ENCODE assay signal across 1 cellular context in the genomic region with DNA sequence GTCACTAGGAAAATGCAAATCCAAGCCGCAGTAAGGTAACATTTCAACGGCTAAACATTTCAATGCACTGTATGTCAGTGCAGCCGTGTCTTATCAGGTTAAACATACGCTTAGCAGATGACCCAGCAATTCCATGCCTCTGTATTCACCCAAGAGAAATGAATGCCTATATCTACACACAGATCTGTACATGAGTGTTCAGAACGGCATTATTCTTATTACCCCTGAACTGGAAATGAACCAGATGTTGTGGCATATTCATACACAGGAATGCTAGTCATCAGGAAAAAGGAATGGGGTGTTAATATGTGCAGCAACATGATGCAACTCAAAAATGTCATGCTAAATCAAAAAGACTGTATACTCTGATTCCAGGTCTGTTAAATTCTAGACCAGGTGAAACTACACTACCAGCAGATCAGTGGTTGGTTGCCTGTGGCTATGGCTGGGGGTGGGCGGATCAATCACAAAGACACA.
A peak's percentile ranks its signal among the peaks of the same experiment; 100 is the strongest.
TF ChIP-seq lines count a peak whose summit lies in the region.

No MANE protein-coding gene starts in this region.

TF ChIP-seq in K562, 482 proteins besides CTCF, POLR2A, EP300 and RAD21 (continued from another document and continues in another):
- TF ChIP-seq, protein P1, sequence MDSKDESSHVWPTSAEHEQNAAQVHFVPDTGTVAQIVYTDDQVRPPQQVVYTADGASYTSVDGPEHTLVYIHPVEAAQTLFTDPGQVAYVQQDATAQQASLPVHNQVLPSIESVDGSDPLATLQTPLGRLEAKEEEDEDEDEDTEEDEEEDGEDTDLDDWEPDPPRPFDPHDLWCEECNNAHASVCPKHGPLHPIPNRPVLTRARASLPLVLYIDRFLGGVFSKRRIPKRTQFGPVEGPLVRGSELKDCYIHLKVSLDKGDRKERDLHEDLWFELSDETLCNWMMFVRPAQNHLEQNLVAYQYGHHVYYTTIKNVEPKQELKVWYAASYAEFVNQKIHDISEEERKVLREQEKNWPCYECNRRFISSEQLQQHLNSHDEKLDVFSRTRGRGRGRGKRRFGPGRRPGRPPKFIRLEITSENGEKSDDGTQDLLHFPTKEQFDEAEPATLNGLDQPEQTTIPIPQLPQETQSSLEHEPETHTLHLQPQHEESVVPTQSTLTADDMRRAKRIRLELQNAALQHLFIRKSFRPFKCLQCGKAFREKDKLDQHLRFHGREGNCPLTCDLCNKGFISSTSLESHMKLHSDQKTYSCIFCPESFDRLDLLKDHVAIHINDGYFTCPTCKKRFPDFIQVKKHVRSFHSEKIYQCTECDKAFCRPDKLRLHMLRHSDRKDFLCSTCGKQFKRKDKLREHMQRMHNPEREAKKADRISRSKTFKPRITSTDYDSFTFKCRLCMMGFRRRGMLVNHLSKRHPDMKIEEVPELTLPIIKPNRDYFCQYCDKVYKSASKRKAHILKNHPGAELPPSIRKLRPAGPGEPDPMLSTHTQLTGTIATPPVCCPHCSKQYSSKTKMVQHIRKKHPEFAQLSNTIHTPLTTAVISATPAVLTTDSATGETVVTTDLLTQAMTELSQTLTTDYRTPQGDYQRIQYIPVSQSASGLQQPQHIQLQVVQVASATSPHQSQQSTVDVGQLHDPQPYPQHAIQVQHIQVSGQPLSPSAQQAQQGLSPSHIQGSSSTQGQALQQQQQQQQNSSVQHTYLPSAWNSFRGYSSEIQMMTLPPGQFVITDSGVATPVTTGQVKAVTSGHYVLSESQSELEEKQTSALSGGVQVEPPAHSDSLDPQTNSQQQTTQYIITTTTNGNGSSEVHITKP (IDR thresholded peaks at IDR 0.05; ENCODE audit: partially characterized antibody), result no peak
- TF ChIP-seq DPF2 (IDR thresholded peaks at IDR 0.05) (peak; percentile 96), LEF1 (IDR thresholded peaks at IDR 0.05) (peak; percentile 88), ARNT (IDR thresholded peaks at IDR 0.05) (peak in 1 of 2 experiments; percentile 85; a peak in 1 of 4 replicates), SMARCA4 (IDR thresholded peaks at IDR 0.05) (peak; percentile 94), MED1 (CRISPR knock-in tag; IDR thresholded peaks at IDR 0.05; ENCODE audit: borderline replicate concordance) (no peak), HDAC2 (IDR thresholded peaks at IDR 0.05) (0 out of 2 replicates have a peak, but pooled peaks have one; percentile 53), U2AF1 (optimal IDR thresholded peaks at IDR 0.05; ENCODE audit: low read depth, low read length) (no peak), NELFE (IDR thresholded peaks at IDR 0.05; ENCODE audit: insufficient read depth, insufficient read length) (no peak), FOXJ3 (CRISPR knock-in tag; IDR thresholded peaks at IDR 0.05) (no peak), TARDBP (IDR thresholded peaks at IDR 0.05) (no peak), NBN (IDR thresholded peaks at IDR 0.05; ENCODE audit: low read depth) (no peak; the same call in none of the 2 replicates), ZNF717 (CRISPR knock-in tag; IDR thresholded peaks at IDR 0.05) (no peak), MYNN (IDR thresholded peaks at IDR 0.05) (no peak), MYNN (CRISPR knock-in tag; IDR thresholded peaks at IDR 0.05) (no peak), NCOR1 (IDR thresholded peaks at IDR 0.05) (peak; percentile 68), ZNF12 (CRISPR knock-in tag; IDR thresholded peaks at IDR 0.05) (no peak), POLR2G (IDR thresholded peaks at IDR 0.05; ENCODE audit: low read depth, low read length) (no peak), DACH1 (IDR thresholded peaks at IDR 0.05; ENCODE audit: partially characterized antibody) (peak; percentile 16), ZNF311 (CRISPR knock-in tag; IDR thresholded peaks at IDR 0.05) (no peak), EWSR1 (IDR thresholded peaks at IDR 0.05; ENCODE audit: borderline replicate concordance, low read depth, partially characterized antibody) (no peak), ZBTB7A (IDR thresholded peaks at IDR 0.05; ENCODE audit: borderline replicate concordance, control insufficient read depth, low read depth, low read length) (no peak), CBX8 (IDR thresholded peaks at IDR 0.05; ENCODE audit: borderline replicate concordance, extremely low read depth, low read depth, low read length, poor library complexity, severe bottlenecking) (no peak), EHMT2 (IDR thresholded peaks at IDR 0.05) (0 out of 2 replicates have a peak, but pooled peaks have one; percentile 18), BRF1 (IDR thresholded peaks at IDR 0.05; ENCODE audit: borderline replicate concordance, extremely low read depth, insufficient read length) (no peak), PPARD (CRISPR knock-in tag; IDR thresholded peaks at IDR 0.05) (no peak), CEBPG (CRISPR knock-in tag; IDR thresholded peaks at IDR 0.05) (no peak), CEBPG (tag; conservative IDR thresholded peaks at IDR 0.05 in 1 of 2, IDR thresholded peaks at IDR 0.05 in 1 of 2) (peak; percentile 47 to 76; a peak in 2 of 4 replicates), NFIX (CRISPR knock-in tag; IDR thresholded peaks at IDR 0.05; ENCODE audit: low read depth) (no peak), NCOA1 (IDR thresholded peaks at IDR 0.05; ENCODE audit: low read depth) (peak; percentile 49; the same call in 1 of the 2 replicates), CHD2 (IDR thresholded peaks at IDR 0.05; ENCODE audit: low read depth, low read length) (no peak), TEAD1 (CRISPR knock-in tag; IDR thresholded peaks at IDR 0.05) (0 out of 4 replicates have a peak, but pooled peaks of 1 of the 2 experiments have one; percentile 24), SMARCE1 (IDR thresholded peaks at IDR 0.05) (peak; percentile 85), ATF1 (CRISPR knock-in tag; IDR thresholded peaks at IDR 0.05) (no peak), ATF1 (tag; IDR thresholded peaks at IDR 0.05) (0 out of 2 replicates have a peak, but pooled peaks have one; percentile 26), KAT8 (IDR thresholded peaks at IDR 0.05; ENCODE audit: low read depth) (no peak), CTBP1 (IDR thresholded peaks at IDR 0.05; ENCODE audit: borderline replicate concordance) (peak; percentile 55; the same call in 1 of the 2 replicates)
- TF ChIP-seq, protein P2, sequence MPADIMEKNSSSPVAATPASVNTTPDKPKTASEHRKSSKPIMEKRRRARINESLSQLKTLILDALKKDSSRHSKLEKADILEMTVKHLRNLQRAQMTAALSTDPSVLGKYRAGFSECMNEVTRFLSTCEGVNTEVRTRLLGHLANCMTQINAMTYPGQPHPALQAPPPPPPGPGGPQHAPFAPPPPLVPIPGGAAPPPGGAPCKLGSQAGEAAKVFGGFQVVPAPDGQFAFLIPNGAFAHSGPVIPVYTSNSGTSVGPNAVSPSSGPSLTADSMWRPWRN (IDR thresholded peaks at IDR 0.05; ENCODE audit: low read depth), result no peak
- TF ChIP-seq, protein P3, sequence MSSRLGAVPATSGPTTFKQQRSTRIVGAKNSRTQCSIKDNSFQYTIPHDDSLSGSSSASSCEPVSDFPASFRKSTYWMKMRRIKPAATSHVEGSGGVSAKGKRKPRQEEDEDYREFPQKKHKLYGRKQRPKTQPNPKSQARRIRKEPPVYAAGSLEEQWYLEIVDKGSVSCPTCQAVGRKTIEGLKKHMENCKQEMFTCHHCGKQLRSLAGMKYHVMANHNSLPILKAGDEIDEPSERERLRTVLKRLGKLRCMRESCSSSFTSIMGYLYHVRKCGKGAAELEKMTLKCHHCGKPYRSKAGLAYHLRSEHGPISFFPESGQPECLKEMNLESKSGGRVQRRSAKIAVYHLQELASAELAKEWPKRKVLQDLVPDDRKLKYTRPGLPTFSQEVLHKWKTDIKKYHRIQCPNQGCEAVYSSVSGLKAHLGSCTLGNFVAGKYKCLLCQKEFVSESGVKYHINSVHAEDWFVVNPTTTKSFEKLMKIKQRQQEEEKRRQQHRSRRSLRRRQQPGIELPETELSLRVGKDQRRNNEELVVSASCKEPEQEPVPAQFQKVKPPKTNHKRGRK (tag; IDR thresholded peaks at IDR 0.05), result no peak
- TF ChIP-seq, protein P4, sequence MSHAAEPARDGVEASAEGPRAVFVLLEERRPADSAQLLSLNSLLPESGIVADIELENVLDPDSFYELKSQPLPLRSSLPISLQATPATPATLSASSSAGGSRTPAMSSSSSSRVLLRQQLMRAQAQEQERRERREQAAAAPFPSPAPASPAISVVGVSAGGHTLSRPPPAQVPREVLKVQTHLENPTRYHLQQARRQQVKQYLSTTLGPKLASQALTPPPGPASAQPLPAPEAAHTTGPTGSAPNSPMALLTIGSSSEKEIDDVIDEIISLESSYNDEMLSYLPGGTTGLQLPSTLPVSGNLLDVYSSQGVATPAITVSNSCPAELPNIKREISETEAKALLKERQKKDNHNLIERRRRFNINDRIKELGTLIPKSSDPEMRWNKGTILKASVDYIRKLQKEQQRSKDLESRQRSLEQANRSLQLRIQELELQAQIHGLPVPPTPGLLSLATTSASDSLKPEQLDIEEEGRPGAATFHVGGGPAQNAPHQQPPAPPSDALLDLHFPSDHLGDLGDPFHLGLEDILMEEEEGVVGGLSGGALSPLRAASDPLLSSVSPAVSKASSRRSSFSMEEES (CRISPR knock-in tag; IDR thresholded peaks at IDR 0.05), result no peak
- TF ChIP-seq, protein P5, sequence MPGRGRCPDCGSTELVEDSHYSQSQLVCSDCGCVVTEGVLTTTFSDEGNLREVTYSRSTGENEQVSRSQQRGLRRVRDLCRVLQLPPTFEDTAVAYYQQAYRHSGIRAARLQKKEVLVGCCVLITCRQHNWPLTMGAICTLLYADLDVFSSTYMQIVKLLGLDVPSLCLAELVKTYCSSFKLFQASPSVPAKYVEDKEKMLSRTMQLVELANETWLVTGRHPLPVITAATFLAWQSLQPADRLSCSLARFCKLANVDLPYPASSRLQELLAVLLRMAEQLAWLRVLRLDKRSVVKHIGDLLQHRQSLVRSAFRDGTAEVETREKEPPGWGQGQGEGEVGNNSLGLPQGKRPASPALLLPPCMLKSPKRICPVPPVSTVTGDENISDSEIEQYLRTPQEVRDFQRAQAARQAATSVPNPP (IDR thresholded peaks at IDR 0.05; ENCODE audit: borderline replicate concordance, insufficient read depth, insufficient read length), result no peak
- TF ChIP-seq, protein P6, sequence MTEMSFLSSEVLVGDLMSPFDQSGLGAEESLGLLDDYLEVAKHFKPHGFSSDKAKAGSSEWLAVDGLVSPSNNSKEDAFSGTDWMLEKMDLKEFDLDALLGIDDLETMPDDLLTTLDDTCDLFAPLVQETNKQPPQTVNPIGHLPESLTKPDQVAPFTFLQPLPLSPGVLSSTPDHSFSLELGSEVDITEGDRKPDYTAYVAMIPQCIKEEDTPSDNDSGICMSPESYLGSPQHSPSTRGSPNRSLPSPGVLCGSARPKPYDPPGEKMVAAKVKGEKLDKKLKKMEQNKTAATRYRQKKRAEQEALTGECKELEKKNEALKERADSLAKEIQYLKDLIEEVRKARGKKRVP (CRISPR knock-in tag; IDR thresholded peaks at IDR 0.05), result peak; percentile 34; the same call in 1 of the 2 replicates
- TF ChIP-seq, protein P7, sequence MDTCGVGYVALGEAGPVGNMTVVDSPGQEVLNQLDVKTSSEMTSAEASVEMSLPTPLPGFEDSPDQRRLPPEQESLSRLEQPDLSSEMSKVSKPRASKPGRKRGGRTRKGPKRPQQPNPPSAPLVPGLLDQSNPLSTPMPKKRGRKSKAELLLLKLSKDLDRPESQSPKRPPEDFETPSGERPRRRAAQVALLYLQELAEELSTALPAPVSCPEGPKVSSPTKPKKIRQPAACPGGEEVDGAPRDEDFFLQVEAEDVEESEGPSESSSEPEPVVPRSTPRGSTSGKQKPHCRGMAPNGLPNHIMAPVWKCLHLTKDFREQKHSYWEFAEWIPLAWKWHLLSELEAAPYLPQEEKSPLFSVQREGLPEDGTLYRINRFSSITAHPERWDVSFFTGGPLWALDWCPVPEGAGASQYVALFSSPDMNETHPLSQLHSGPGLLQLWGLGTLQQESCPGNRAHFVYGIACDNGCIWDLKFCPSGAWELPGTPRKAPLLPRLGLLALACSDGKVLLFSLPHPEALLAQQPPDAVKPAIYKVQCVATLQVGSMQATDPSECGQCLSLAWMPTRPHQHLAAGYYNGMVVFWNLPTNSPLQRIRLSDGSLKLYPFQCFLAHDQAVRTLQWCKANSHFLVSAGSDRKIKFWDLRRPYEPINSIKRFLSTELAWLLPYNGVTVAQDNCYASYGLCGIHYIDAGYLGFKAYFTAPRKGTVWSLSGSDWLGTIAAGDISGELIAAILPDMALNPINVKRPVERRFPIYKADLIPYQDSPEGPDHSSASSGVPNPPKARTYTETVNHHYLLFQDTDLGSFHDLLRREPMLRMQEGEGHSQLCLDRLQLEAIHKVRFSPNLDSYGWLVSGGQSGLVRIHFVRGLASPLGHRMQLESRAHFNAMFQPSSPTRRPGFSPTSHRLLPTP (IDR thresholded peaks at IDR 0.05; ENCODE audit: borderline replicate concordance, extremely low read depth, insufficient read length), result no peak
- TF ChIP-seq, protein P8, sequence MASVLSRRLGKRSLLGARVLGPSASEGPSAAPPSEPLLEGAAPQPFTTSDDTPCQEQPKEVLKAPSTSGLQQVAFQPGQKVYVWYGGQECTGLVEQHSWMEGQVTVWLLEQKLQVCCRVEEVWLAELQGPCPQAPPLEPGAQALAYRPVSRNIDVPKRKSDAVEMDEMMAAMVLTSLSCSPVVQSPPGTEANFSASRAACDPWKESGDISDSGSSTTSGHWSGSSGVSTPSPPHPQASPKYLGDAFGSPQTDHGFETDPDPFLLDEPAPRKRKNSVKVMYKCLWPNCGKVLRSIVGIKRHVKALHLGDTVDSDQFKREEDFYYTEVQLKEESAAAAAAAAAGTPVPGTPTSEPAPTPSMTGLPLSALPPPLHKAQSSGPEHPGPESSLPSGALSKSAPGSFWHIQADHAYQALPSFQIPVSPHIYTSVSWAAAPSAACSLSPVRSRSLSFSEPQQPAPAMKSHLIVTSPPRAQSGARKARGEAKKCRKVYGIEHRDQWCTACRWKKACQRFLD (CRISPR knock-in tag; IDR thresholded peaks at IDR 0.05), result peak; percentile 70; the same call in 1 of the 2 replicates
- TF ChIP-seq, protein P9, sequence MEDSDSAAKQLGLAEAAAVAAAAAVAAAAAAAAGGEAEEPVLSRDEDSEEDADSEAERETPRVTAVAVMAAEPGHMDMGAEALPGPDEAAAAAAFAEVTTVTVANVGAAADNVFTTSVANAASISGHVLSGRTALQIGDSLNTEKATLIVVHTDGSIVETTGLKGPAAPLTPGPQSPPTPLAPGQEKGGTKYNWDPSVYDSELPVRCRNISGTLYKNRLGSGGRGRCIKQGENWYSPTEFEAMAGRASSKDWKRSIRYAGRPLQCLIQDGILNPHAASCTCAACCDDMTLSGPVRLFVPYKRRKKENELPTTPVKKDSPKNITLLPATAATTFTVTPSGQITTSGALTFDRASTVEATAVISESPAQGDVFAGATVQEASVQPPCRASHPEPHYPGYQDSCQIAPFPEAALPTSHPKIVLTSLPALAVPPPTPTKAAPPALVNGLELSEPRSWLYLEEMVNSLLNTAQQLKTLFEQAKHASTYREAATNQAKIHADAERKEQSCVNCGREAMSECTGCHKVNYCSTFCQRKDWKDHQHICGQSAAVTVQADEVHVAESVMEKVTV (CRISPR knock-in tag; IDR thresholded peaks at IDR 0.05), result no peak
- TF ChIP-seq, protein P10, sequence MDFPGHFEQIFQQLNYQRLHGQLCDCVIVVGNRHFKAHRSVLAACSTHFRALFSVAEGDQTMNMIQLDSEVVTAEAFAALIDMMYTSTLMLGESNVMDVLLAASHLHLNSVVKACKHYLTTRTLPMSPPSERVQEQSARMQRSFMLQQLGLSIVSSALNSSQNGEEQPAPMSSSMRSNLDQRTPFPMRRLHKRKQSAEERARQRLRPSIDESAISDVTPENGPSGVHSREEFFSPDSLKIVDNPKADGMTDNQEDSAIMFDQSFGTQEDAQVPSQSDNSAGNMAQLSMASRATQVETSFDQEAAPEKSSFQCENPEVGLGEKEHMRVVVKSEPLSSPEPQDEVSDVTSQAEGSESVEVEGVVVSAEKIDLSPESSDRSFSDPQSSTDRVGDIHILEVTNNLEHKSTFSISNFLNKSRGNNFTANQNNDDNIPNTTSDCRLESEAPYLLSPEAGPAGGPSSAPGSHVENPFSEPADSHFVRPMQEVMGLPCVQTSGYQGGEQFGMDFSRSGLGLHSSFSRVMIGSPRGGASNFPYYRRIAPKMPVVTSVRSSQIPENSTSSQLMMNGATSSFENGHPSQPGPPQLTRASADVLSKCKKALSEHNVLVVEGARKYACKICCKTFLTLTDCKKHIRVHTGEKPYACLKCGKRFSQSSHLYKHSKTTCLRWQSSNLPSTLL (IDR thresholded peaks at IDR 0.05), result no peak
